Comparison of ENCODE assay signal across 21 cellular contexts in genomic region chr7:2201686-2202360, GRCh38. TPM values are rescaled to one million over a fixed set of nuclear protein-coding genes. Genes with fewer than 3 reads are reported as not detected.
DNase-seq lines count a peak whose midpoint lies in the region; ATAC-seq, FAIRE-seq and TF ChIP-seq lines count a peak whose summit lies in the region.
"Had no signal": no experiment of that assay in that cellular context is flagged by ENCODE, and none has a peak within 500 bp of the region (broad histone marks: within the 10 kb centered on the region; RNA-seq: fewer than 3 reads in every experiment).

No MANE protein-coding gene starts in this region.

- H3K4me1 ChIP-seq in kidney (ENCODE audit: control insufficient read depth in 1 of 2, insufficient read depth in 1 of 2, low read depth in 1 of 2, low read length in 2 of 2) (peaks cover 0 to 3% of the 10 kb centered on the region in 2 donors), tibial artery (peaks cover 0 to 12% (median 5%) of the 10 kb centered on the region in 4 donors), suprapubic skin (no peaks in the 10 kb centered on the region)

- no peak overlapping the region for H3K4me3 Mint-ChIP-seq in WTC11
- H3K4me3 Mint-ChIP-seq: CD14-positive monocyte, HFFc6 had no signal

- H3K4me1 Mint-ChIP-seq in WTC11: no peaks in the 10 kb centered on the region

- no peaks in the 10 kb centered on the region for H3K27me3 ChIP-seq in tibial artery
- no peaks in the 10 kb centered on the region for H3K27me3 ChIP-seq in suprapubic skin

- no peaks in the 10 kb centered on the region for H3K27me3 Mint-ChIP-seq in WTC11 (ENCODE audit: low read depth)

- intact Hi-C loops in kidney (cut with DNase I) (loop anchor here (10.0 kb wide), 1 partner anchor 617 kb away; no protein-coding TSS in a partner anchor), tibial artery (cut with DNase I; ENCODE audit: low total_unique reads) (no loop called here)

- H3K27ac Mint-ChIP-seq in WTC11: peak overlapping the region; percentile 41; the same call in 1 of the 2 replicates
- H3K27ac Mint-ChIP-seq: HFFc6 had no signal

- TF ChIP-seq POLR2A in suprapubic skin (IDR thresholded peaks at IDR 0.05): no peak

- POLR2A ChIA-PET in WTC11 (lab: Charles Lee): interaction anchor here (0.6 kb wide), 1 partner anchor 165 kb away, joined by 4 read pairs; no protein-coding TSS in a partner anchor

- H3K9me3 ChIP-seq in kidney (ENCODE audit: control insufficient read depth in 1 of 2, low read length in 2 of 2) (no peaks in the 10 kb centered on the region), tibial artery (no peaks in the 10 kb centered on the region), suprapubic skin (no peaks in the 10 kb centered on the region)

- H3K4me3 ChIP-seq in kidney (ENCODE audit: low read length in 2 of 2) (no peak overlapping the region), tibial artery (no peak overlapping the region), suprapubic skin (no peak overlapping the region)

- TF ChIP-seq EP300 in suprapubic skin (IDR thresholded peaks at IDR 0.05): no peak

- H3K9me3 Mint-ChIP-seq in WTC11: no peaks in the 10 kb centered on the region
- H3K9me3 Mint-ChIP-seq: HFFc6 had no signal

- TF ChIP-seq CTCF in WTC11 (IDR thresholded peaks at IDR 0.05) (no peak), kidney (IDR thresholded peaks at IDR 0.05; ENCODE audit: borderline replicate concordance, extremely low read depth, insufficient read depth) (no peak), tibial artery (IDR thresholded peaks at IDR 0.05) (no peak), suprapubic skin (IDR thresholded peaks at IDR 0.05) (no peak)

- FAIRE-seq in kidney (lab: Jason Lieb, UNC): no peak
- FAIRE-seq: GM12892, HTR-8/SVneo had no signal

- CTCF ChIA-PET in WTC11 (lab: Charles Lee): interaction anchor here (0.7 to 1.3 kb wide), 3 partner anchors 48 to 146 kb away, joined by 3 to 4 read pairs (median 4); no protein-coding TSS in a partner anchor

- no peak overlapping the region for H3K27ac ChIP-seq in kidney (ENCODE audit: low read depth in 2 of 2, low read length in 2 of 2)
- no peak overlapping the region for H3K27ac ChIP-seq in tibial artery
- no peak overlapping the region for H3K27ac ChIP-seq in suprapubic skin

- peak; percentile 1 for DNase-seq in activated CD4-positive, alpha-beta T cell treated with anti-CD3 and anti-CD28 coated beads for 1 hour
- DNase-seq in activated CD4-positive, alpha-beta T cell treated with anti-CD3 and anti-CD28 coated beads, Interleukin-2, amount 50 U/mL, for 1 hour: no peak
- DNase-seq in WTC11 (ENCODE audit: low spot score): no peak
- DNase-seq in kidney: peak; percentile 54
- DNase-seq in tibial artery: peak; percentile 2 to 54
- DNase-seq in HT-29 (ENCODE audit: low spot score): no peak
- no peak for DNase-seq in suprapubic skin (ENCODE audit: low spot score in 2 of 2)
- DNase-seq: COR-L47; DMS153; GOT3; HFFc6; NCI-H1105 treated with DMSO at 0.1 percent for 48 hours; NCI-H187; NCI-H446; NCI-H69; NK-92 treated with Interleukin-12 subunit alpha and Interleukin-12 subunit beta, amount 100 ng/mL, for 24 hours; OCI-M1 had no signal

- 80% methylated on average over 31 of the region's 31 CpGs for WGBS in suprapubic skin

- ATAC-seq in WTC11: no peak
- ATAC-seq in GM18873 (IDR thresholded peaks at IDR 0.05; ENCODE audit: low FRiP score, unreplicated experiment): no peak

- H3K36me3 ChIP-seq in kidney (ENCODE audit: control insufficient read depth in 1 of 2, insufficient read depth in 2 of 2, low read length in 2 of 2): no peaks in the 10 kb centered on the region
- peaks cover 13 to 46% (median 29%) of the 10 kb centered on the region in 3 donors for H3K36me3 ChIP-seq in tibial artery
- peaks cover 27% of the 10 kb centered on the region for H3K36me3 ChIP-seq in suprapubic skin

- peaks cover 22% of the 10 kb centered on the region for H3K36me3 Mint-ChIP-seq in WTC11

- H3K9ac ChIP-seq in kidney (ENCODE audit: low read length in 2 of 2): no peak overlapping the region

TF ChIP-seq in WTC11, 78 proteins besides CTCF, POLR2A, EP300 and RAD21 (continues in another document):
- TF ChIP-seq OVOL2 (CRISPR knock-in tag; IDR thresholded peaks at IDR 0.05; ENCODE audit: borderline replicate concordance): no peak
- no peak for TF ChIP-seq NR2C2 (CRISPR knock-in tag; IDR thresholded peaks at IDR 0.05)
- no peak for TF ChIP-seq HMGXB4 (CRISPR knock-in tag; IDR thresholded peaks at IDR 0.05)
- TF ChIP-seq USF2 (CRISPR knock-in tag; IDR thresholded peaks at IDR 0.05): no peak
- TF ChIP-seq SOX15 (CRISPR knock-in tag; IDR thresholded peaks at IDR 0.05): no peak
- TF ChIP-seq ZNF532 (CRISPR knock-in tag; IDR thresholded peaks at IDR 0.05; ENCODE audit: borderline replicate concordance): no peak
- no peak for TF ChIP-seq ZNF317 (CRISPR knock-in tag; IDR thresholded peaks at IDR 0.05; ENCODE audit: borderline replicate concordance, low read depth)
- no peak for TF ChIP-seq PREB (CRISPR knock-in tag; IDR thresholded peaks at IDR 0.05; ENCODE audit: borderline replicate concordance)
- no peak for TF ChIP-seq ZBTB21 (CRISPR knock-in tag; IDR thresholded peaks at IDR 0.05; ENCODE audit: borderline replicate concordance)
- no peak for TF ChIP-seq ZNF232 (CRISPR knock-in tag; IDR thresholded peaks at IDR 0.05)

RNA-seq across cellular contexts. Expression of gene MAD1L1, which starts 30.9 kb away (rescaled TPM):
- 43.8 to 47.8 TPM (median 46.7 TPM) in 3 replicates for total RNA-seq in WTC11 (2021)
- 45.2 TPM for total RNA-seq in kidney
- polyA plus RNA-seq in kidney (ENCODE audit: insufficient read depth, low read depth, low replicate concordance): 33.2 TPM
- 89.2 and 103 TPM in 2 replicates for total RNA-seq in HT-29 (2014; rRNA removed; shearing (Covaris generic))
- 10 to 100 TPM; 53.2 to 69.8 (median 62.2) TPM for total RNA-seq in suprapubic skin

RNA-seq across cellular contexts. Expression of gene MRM2, which starts 40.2 kb away (rescaled TPM):
- total RNA-seq in WTC11 (2021): 33.6 to 38.9 TPM (median 34.7 TPM) in 3 replicates
- 25.6 TPM for total RNA-seq in kidney
- 25.6 TPM for polyA plus RNA-seq in kidney (ENCODE audit: insufficient read depth, low read depth, low replicate concordance)
- 46.6 and 48.2 TPM in 2 replicates for total RNA-seq in HT-29 (2014; rRNA removed; shearing (Covaris generic))
- 10 to 100 TPM; 11.3 to 41.8 (median 19.8) TPM for total RNA-seq in suprapubic skin

RNA-seq across cellular contexts. Expression of gene NUDT1, which starts 40.2 kb away (rescaled TPM):
- total RNA-seq in WTC11 (2021) (100 to 108 TPM (median 102 TPM) in 3 replicates), kidney (9.3 TPM), suprapubic skin (10 to 100 TPM; 24.1 to 39.4 (median 28.3) TPM)
- 12.1 TPM for polyA plus RNA-seq in kidney (ENCODE audit: insufficient read depth, low read depth, low replicate concordance)
- total RNA-seq in HT-29 (2014; rRNA removed; shearing (Covaris generic)): 68.6 and 69.1 TPM in 2 replicates

Comparison
In these comparisons a context has a peak if more than half of its experiments do, and no peak if none do; other contexts are left out.
1. DNase-seq: peak in activated CD4-positive, alpha-beta T cell treated with anti-CD3 and anti-CD28 coated beads for 1 hour (single experiment), kidney (single experiment) and tibial artery (2 of 2); none in activated CD4-positive, alpha-beta T cell treated with anti-CD3 and anti-CD28 coated beads, Interleukin-2, amount 50 U/mL, for 1 hour (single experiment), WTC11 (single experiment), HT-29 (single experiment) and suprapubic skin (0 of 2).